In the genomic region with DNA sequence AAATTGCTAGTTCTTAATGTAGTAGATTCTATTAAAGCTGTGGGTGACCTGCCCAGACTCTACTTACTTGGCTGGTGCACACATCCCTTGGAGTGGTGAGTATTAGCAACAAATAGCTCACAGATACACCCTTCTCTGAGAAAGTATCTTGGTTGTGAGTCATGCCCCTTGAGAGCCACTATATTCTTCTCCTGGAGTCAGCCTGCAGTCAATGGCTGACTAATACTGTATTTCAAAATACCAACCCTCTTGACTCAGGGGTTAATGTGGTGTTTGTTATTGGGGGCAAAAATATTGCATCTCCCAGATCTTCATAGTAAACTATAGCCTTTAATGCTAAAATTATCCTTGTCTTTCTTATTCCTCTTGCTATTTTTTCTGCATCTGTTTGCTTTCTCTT, we compare ENCODE assay signal across 10 cellular contexts.
DNase-seq lines count a peak whose midpoint lies in the region; ATAC-seq and TF ChIP-seq lines count a peak whose summit lies in the region.
"Had no signal": no experiment of that assay in that cellular context is flagged by ENCODE, and none has a peak within 500 bp of the region (broad histone marks: within the 10 kb centered on the region; RNA-seq: fewer than 3 reads in every experiment).

No MANE protein-coding gene starts in this region.

- H3K9ac ChIP-seq in HCT116 (ENCODE audit: low read length): no peak overlapping the region
- H3K9ac ChIP-seq in SK-N-SH: no peak overlapping the region; the same call in 1 of the 2 replicates

- CTCF ChIA-PET in HCT116 (lab: Charles Lee) (no interaction called here), SK-N-SH (lab: Yijun Ruan, JAX) (no interaction called here)

- BruUV-seq in HCT116 (replicated peaks; lab: Mats Ljungman, UMichigan): no TSS peak

- TF ChIP-seq EP300 in SK-N-SH (IDR thresholded peaks at IDR 0.05; ENCODE audit: borderline replicate concordance in 1 of 2, low read depth in 1 of 2, low read length in 1 of 2) (peak in 1 of 2 experiments; percentile 89; a peak in 2 of 4 replicates), upper lobe of left lung (IDR thresholded peaks at IDR 0.05) (no peak)

- ATAC-seq in HCT116 (peak; percentile 87), upper lobe of left lung (ENCODE audit: low FRiP score in 2 of 2) (peak; percentile 58 to 93), GM18870 (IDR thresholded peaks at IDR 0.05; ENCODE audit: unreplicated experiment) (no peak)

- no peak overlapping the region for H2AFZ ChIP-seq in HCT116 (ENCODE audit: low read depth, low read length, poor library complexity, severe bottlenecking)
- H2AFZ ChIP-seq in SK-N-SH (ENCODE audit: low read depth): peak overlapping the region; percentile 39; the same call in 1 of the 2 replicates

- peaks cover 0 to 11% of the 10 kb centered on the region in 2 experiments; a peak in 2 of 4 replicates for H3K4me1 ChIP-seq in HCT116 (ENCODE audit: control insufficient read depth in 1 of 2, insufficient read depth in 2 of 2, low read length in 2 of 2)
- peaks cover 0 to 14% of the 10 kb centered on the region in 2 experiments; a peak in 3 of 4 replicates for H3K4me1 ChIP-seq in SK-N-SH (ENCODE audit: control insufficient read depth in 1 of 2, insufficient read depth in 2 of 2, low read depth in 1 of 2, low read length in 1 of 2)
- no peaks in the 10 kb centered on the region for H3K4me1 ChIP-seq in upper lobe of left lung

- H3K9me2 ChIP-seq in HCT116 (ENCODE audit: insufficient read depth) (no peaks in the 10 kb centered on the region), SK-N-SH (no peaks in the 10 kb centered on the region)

- H3K27ac ChIP-seq in HCT116 (ENCODE audit: low read depth, low read length): no peak overlapping the region
- H3K27ac ChIP-seq in SK-N-SH (ENCODE audit: low read depth in 2 of 2, low read length in 1 of 2): peak overlapping the region in 1 of 2 experiments; percentile 91; a peak in 3 of 4 replicates
- H3K27ac ChIP-seq in upper lobe of left lung: no peak overlapping the region

- TF ChIP-seq POLR2A in HCT116 (IDR thresholded peaks at IDR 0.05; ENCODE audit: borderline replicate concordance, extremely low read depth, insufficient read depth, insufficient read length) (no peak), upper lobe of left lung (IDR thresholded peaks at IDR 0.05) (no peak)

- DNase-seq in HCT116 (ENCODE audit: low read depth, low spot score): peak; percentile 61
- DNase-seq in SK-N-SH: no peak
- DNase-seq in fibroblast of villous mesenchyme (ENCODE audit: low read depth): peak; percentile 77
- no peak for DNase-seq in upper lobe of left lung
- no peak for DNase-seq in NCI-H128 (lab: John Stamatoyannopoulos, UW; ENCODE audit: unreplicated experiment)
- no peak for DNase-seq in putamen (ENCODE audit: low spot score)
- DNase-seq: KG1, midbrain, substantia nigra had no signal

- H3K79me2 ChIP-seq in HCT116 (ENCODE audit: insufficient read depth, low read length) (no peaks in the 10 kb centered on the region), SK-N-SH (ENCODE audit: insufficient read depth) (no peaks in the 10 kb centered on the region)

- peaks cover 13% of the 10 kb centered on the region for H3F3A ChIP-seq in SK-N-SH (replicated peaks; ENCODE audit: insufficient read depth)

- TF ChIP-seq RAD21 in HCT116 (IDR thresholded peaks at IDR 0.05; ENCODE audit: low read depth): peak; percentile 13; the same call in 1 of the 2 replicates
- TF ChIP-seq RAD21 in SK-N-SH (IDR thresholded peaks at IDR 0.05; ENCODE audit: low read length): no peak

- no peaks in the 10 kb centered on the region for H3K27me3 ChIP-seq in HCT116 (ENCODE audit: insufficient read depth, low read length)
- H3K27me3 ChIP-seq in SK-N-SH (ENCODE audit: insufficient read depth): no peaks in the 10 kb centered on the region
- H3K27me3 ChIP-seq in upper lobe of left lung: no peaks in the 10 kb centered on the region

- TF ChIP-seq CTCF in HCT116 (IDR thresholded peaks at IDR 0.05 in 2 of 3, conservative IDR thresholded peaks at IDR 0.05 in 1 of 3; ENCODE audit: borderline replicate concordance in 1 of 3, insufficient read depth in 1 of 3, low read depth in 2 of 3, low read length in 2 of 3) (no peak), SK-N-SH (IDR thresholded peaks at IDR 0.05) (no peak), fibroblast of villous mesenchyme (IDR thresholded peaks at IDR 0.05; ENCODE audit: insufficient read depth, low read depth, low read length) (no peak), upper lobe of left lung (IDR thresholded peaks at IDR 0.05) (no peak)

- H3K9me3 ChIP-seq in HCT116 (ENCODE audit: control insufficient read depth in 1 of 2, insufficient read depth in 1 of 2, low read depth in 1 of 2, low read length in 2 of 2): no peaks in the 10 kb centered on the region
- no peaks in the 10 kb centered on the region for H3K9me3 ChIP-seq in SK-N-SH
- H3K9me3 ChIP-seq in upper lobe of left lung: no peaks in the 10 kb centered on the region

- H3K36me3 ChIP-seq in HCT116 (ENCODE audit: control insufficient read depth in 1 of 2, insufficient read depth in 2 of 2, low read length in 2 of 2) (no peaks in the 10 kb centered on the region), SK-N-SH (replicated peaks in 1 of 2; ENCODE audit: control insufficient read depth in 1 of 2, insufficient read depth in 2 of 2, low read length in 1 of 2) (no peaks in the 10 kb centered on the region), upper lobe of left lung (no peaks in the 10 kb centered on the region)

- POLR2A ChIA-PET in HCT116 (lab: Charles Lee) (no interaction called here), SK-N-SH (lab: Yijun Ruan, JAX) (no interaction called here)

- RAD21 ChIA-PET in HCT116 (lab: Charles Lee; ENCODE audit: low non-redundant PET in 1 of 2, low total read pairs in 2 of 2, uncharacterized antibody in 2 of 2, unreplicated experiment in 2 of 2): no interaction called here

- intact Hi-C loops in HCT116 (cut with micrococcal nuclease): no loop called here

- H4K20me1 ChIP-seq in HCT116 (ENCODE audit: insufficient read depth) (no peaks in the 10 kb centered on the region), SK-N-SH (ENCODE audit: insufficient read depth) (no peaks in the 10 kb centered on the region)

- no peak overlapping the region for H3K4me3 ChIP-seq in HCT116 (replicated peaks in 1 of 2; ENCODE audit: low read depth in 1 of 2, low read length in 2 of 2)
- no peak overlapping the region for H3K4me3 ChIP-seq in SK-N-SH (ENCODE audit: low read depth in 2 of 2, low read length in 1 of 2)
- H3K4me3 ChIP-seq in fibroblast of villous mesenchyme (ENCODE audit: low read depth, low read length): no peak overlapping the region
- no peak overlapping the region for H3K4me3 ChIP-seq in upper lobe of left lung

- H3K4me2 ChIP-seq in HCT116 (ENCODE audit: low read length): peak overlapping the region; percentile 47
- peak overlapping the region; percentile 48 for H3K4me2 ChIP-seq in SK-N-SH

TF ChIP-seq in HCT116, 20 proteins besides CTCF, POLR2A, EP300 and RAD21 (continues in another document):
- TF ChIP-seq JUND (IDR thresholded peaks at IDR 0.05): peak; percentile 79
- TF ChIP-seq EZH2 (IDR thresholded peaks at IDR 0.05): no peak
- TF ChIP-seq ATF3 (IDR thresholded peaks at IDR 0.05): no peak
- TF ChIP-seq TCF7L2 (IDR thresholded peaks at IDR 0.05; ENCODE audit: borderline replicate concordance, extremely low read depth, insufficient read depth, insufficient read length): no peak

TF ChIP-seq in SK-N-SH, 30 proteins besides CTCF, POLR2A, EP300 and RAD21 (continues in another document):
- TF ChIP-seq RCOR1 (IDR thresholded peaks at IDR 0.05; ENCODE audit: low read length): no peak
- TF ChIP-seq POLR2AphosphoS5 (IDR thresholded peaks at IDR 0.05; ENCODE audit: low read depth, low read length): peak; percentile 38; the same call in 1 of the 2 replicates
- TF ChIP-seq, protein P1, sequence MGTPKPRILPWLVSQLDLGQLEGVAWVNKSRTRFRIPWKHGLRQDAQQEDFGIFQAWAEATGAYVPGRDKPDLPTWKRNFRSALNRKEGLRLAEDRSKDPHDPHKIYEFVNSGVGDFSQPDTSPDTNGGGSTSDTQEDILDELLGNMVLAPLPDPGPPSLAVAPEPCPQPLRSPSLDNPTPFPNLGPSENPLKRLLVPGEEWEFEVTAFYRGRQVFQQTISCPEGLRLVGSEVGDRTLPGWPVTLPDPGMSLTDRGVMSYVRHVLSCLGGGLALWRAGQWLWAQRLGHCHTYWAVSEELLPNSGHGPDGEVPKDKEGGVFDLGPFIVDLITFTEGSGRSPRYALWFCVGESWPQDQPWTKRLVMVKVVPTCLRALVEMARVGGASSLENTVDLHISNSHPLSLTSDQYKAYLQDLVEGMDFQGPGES (IDR thresholded peaks at IDR 0.05; ENCODE audit: low read depth, low read length): no peak
- peak; percentile 84 for TF ChIP-seq TCF12 (IDR thresholded peaks at IDR 0.05)
- TF ChIP-seq FOSL2 (IDR thresholded peaks at IDR 0.05; ENCODE audit: borderline replicate concordance, low read depth): peak; percentile 99
- no peak for TF ChIP-seq USF2 (IDR thresholded peaks at IDR 0.05; ENCODE audit: borderline replicate concordance, low read depth, low read length)
- peak; percentile 20; the same call in 1 of the 2 replicates for TF ChIP-seq MEF2A (IDR thresholded peaks at IDR 0.05; ENCODE audit: borderline replicate concordance, low read depth)
- TF ChIP-seq, protein P2, sequence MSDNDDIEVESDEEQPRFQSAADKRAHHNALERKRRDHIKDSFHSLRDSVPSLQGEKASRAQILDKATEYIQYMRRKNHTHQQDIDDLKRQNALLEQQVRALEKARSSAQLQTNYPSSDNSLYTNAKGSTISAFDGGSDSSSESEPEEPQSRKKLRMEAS (IDR thresholded peaks at IDR 0.05; ENCODE audit: low read depth): peak; percentile 68
- no peak for TF ChIP-seq FOXJ3 (CRISPR knock-in tag; IDR thresholded peaks at IDR 0.05)
- TF ChIP-seq JUND (IDR thresholded peaks at IDR 0.05): peak; percentile 96
- TF ChIP-seq, protein P3, sequence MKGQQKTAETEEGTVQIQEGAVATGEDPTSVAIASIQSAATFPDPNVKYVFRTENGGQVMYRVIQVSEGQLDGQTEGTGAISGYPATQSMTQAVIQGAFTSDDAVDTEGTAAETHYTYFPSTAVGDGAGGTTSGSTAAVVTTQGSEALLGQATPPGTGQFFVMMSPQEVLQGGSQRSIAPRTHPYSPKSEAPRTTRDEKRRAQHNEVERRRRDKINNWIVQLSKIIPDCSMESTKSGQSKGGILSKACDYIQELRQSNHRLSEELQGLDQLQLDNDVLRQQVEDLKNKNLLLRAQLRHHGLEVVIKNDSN (IDR thresholded peaks at IDR 0.05; ENCODE audit: borderline replicate concordance, low read depth): peak; percentile 17; the same call in 1 of the 2 replicates
- no peak for TF ChIP-seq SMC3 (IDR thresholded peaks at IDR 0.05; ENCODE audit: low read depth, low read length)
- TF ChIP-seq MXI1 (IDR thresholded peaks at IDR 0.05; ENCODE audit: low read depth, low read length): no peak; the same call in 1 of the 2 replicates

Comparison
In these comparisons a context has a peak if more than half of its experiments do, and no peak if none do; other contexts are left out.
1. DNase-seq: peak in HCT116 (single experiment) and fibroblast of villous mesenchyme (single experiment); none in SK-N-SH (single experiment), upper lobe of left lung (0 of 2), NCI-H128 (single experiment) and putamen (single experiment).